ENCODE assay signal across 8 cellular contexts in genomic region chr10:103276941-103277712, GRCh38. TPM values are rescaled to one million over a fixed set of nuclear protein-coding genes. Genes with fewer than 3 reads are reported as not detected.
A peak's percentile ranks its signal among the peaks of the same experiment; 100 is the strongest.
DNase-seq lines count a peak whose midpoint lies in the region; ATAC-seq and TF ChIP-seq lines count a peak whose summit lies in the region.

TSS of gene INA (plus strand) at chr10:103277138. CDS start at chr10:103277212, 74 bp downstream.

- peaks cover 7 to 25% (median 17%) of the 10 kb centered on the region in 6 donors for H3K4me1 ChIP-seq in spleen

- H3K27me3 Mint-ChIP-seq in activated T-helper 2 cell treated with anti-CD3 and anti-CD28 coated beads, Interferon-gamma antibody, Interleukin-2, Interleukin-4, amounts not matched to agents 10 μg/mL and 5 μg/mL and 100 μg/mL, durations not matched to agents 14 hours and 24 hours and 36 hours (ENCODE audit: low read depth) = peaks cover 53% of the 10 kb centered on the region

- no peak for ATAC-seq in HG02610 (IDR thresholded peaks at IDR 0.05; ENCODE audit: unreplicated experiment)

- H3K27ac ChIP-seq in spleen = no peak within 1 kb of the TSS

- no peak for TF ChIP-seq CTCF in spleen (IDR thresholded peaks at IDR 0.05 in 8 of 11, conservative IDR thresholded peaks at IDR 0.05 in 3 of 11)

- peak; percentile 29 for DNase-seq in NCI-H2107 (lab: John Stamatoyannopoulos, UW)
- no peak for DNase-seq in NCI-H2107 treated with DMSO at 0.1 percent for 48 hours (lab: John Stamatoyannopoulos, UW; ENCODE audit: unreplicated experiment)
- DNase-seq in NCI-H2029 treated with DMSO at 0.1 percent for 48 hours (lab: John Stamatoyannopoulos, UW) = peak; percentile 13
- DNase-seq in activated T-helper 2 cell treated with anti-CD3 and anti-CD28 coated beads, Interferon-gamma antibody, Interleukin-2, Interleukin-4, amounts not matched to agents 10 μg/mL and 5 μg/mL and 100 μg/mL, durations not matched to agents 14 hours and 24 hours and 36 hours (ENCODE audit: low spot score) = peak; percentile 15
- DNase-seq in head of caudate nucleus = peak; percentile 44 to 93 (median 80)
- DNase-seq in spleen = no peak
- DNase-seq in NOMO-1 treated with dmso at 0.1 percent for 144 hours (lab: John Stamatoyannopoulos, UW; ENCODE audit: unreplicated experiment) = no peak

- no peaks in the 10 kb centered on the region for H3K36me3 ChIP-seq in spleen

- intact Hi-C loops in activated T-helper 2 cell treated with anti-CD3 and anti-CD28 coated beads, Interferon-gamma antibody, Interleukin-2, Interleukin-4, amounts not matched to agents 10 μg/mL and 5 μg/mL and 100 μg/mL, durations not matched to agents 14 hours and 24 hours and 36 hours (cut with micrococcal nuclease) = no loop called here
- intact Hi-C loops in head of caudate nucleus (cut with DNase I) (no loop called here), spleen (cut with DNase I; ENCODE audit: low total_unique reads) (no loop called here)

- WGBS in spleen, 5 donors = 1 to 3% (median 2%) methylated on average over 15 to 101 of the region's 101 CpGs

- H3K4me3 ChIP-seq in spleen = peak within 1 kb of the TSS in 7 of 8 donors; percentile 21 to 60 (median 30)

- TF ChIP-seq POLR2A in spleen (IDR thresholded peaks at IDR 0.05) = no peak

- no peak within 1 kb of the TSS for H3K27ac Mint-ChIP-seq in activated T-helper 2 cell treated with anti-CD3 and anti-CD28 coated beads, Interferon-gamma antibody, Interleukin-2, Interleukin-4, amounts not matched to agents 10 μg/mL and 5 μg/mL and 100 μg/mL, durations not matched to agents 14 hours and 24 hours and 36 hours

- H3K4me3 Mint-ChIP-seq in activated T-helper 2 cell treated with anti-CD3 and anti-CD28 coated beads, Interferon-gamma antibody, Interleukin-2, Interleukin-4, amounts not matched to agents 10 μg/mL and 5 μg/mL and 100 μg/mL, durations not matched to agents 14 hours and 24 hours and 36 hours (ENCODE audit: low read depth) = peak within 1 kb of the TSS; percentile 42

- peaks cover 5% of the 10 kb centered on the region for H3K4me1 Mint-ChIP-seq in activated T-helper 2 cell treated with anti-CD3 and anti-CD28 coated beads, Interferon-gamma antibody, Interleukin-2, Interleukin-4, amounts not matched to agents 10 μg/mL and 5 μg/mL and 100 μg/mL, durations not matched to agents 14 hours and 24 hours and 36 hours (ENCODE audit: low read depth)

- H3K36me3 Mint-ChIP-seq in activated T-helper 2 cell treated with anti-CD3 and anti-CD28 coated beads, Interferon-gamma antibody, Interleukin-2, Interleukin-4, amounts not matched to agents 10 μg/mL and 5 μg/mL and 100 μg/mL, durations not matched to agents 14 hours and 24 hours and 36 hours (ENCODE audit: low read depth) = no peaks in the 10 kb centered on the region

- H3K9me3 Mint-ChIP-seq in activated T-helper 2 cell treated with anti-CD3 and anti-CD28 coated beads, Interferon-gamma antibody, Interleukin-2, Interleukin-4, amounts not matched to agents 10 μg/mL and 5 μg/mL and 100 μg/mL, durations not matched to agents 14 hours and 24 hours and 36 hours = no peaks in the 10 kb centered on the region

- H3K27me3 ChIP-seq in spleen (replicated peaks in 1 of 7) = peaks cover 0 to 90% (median 55%) of the 10 kb centered on the region in 7 donors

- H3K9me3 ChIP-seq in spleen = peaks cover 0 to 3% (median 0%) of the 10 kb centered on the region in 8 donors

RNA-seq across cellular contexts. Expression of gene INA, which starts in this region (rescaled TPM):
- total RNA-seq in activated T-helper 2 cell treated with anti-CD3 and anti-CD28 coated beads, Interferon-gamma antibody, Interleukin-2, Interleukin-4, amounts not matched to agents 10 μg/mL and 5 μg/mL and 100 μg/mL, durations not matched to agents 14 hours and 24 hours and 36 hours = 0.78 and 0.87 TPM in 2 replicates
- total RNA-seq in spleen = not detected
- polyA plus RNA-seq in spleen = under 1 TPM; 0.02 to 0.09 (median 0.03) TPM

Comparison
In these comparisons a context has a peak if more than half of its experiments do, and no peak if none do; other contexts are left out.
1. DNase-seq: peak in NCI-H2107 (single experiment), NCI-H2029 treated with DMSO at 0.1 percent for 48 hours (single experiment) and head of caudate nucleus (42 of 42); none in NCI-H2107 treated with DMSO at 0.1 percent for 48 hours (single experiment), spleen (single experiment) and NOMO-1 treated with dmso at 0.1 percent for 144 hours (single experiment).
2. Peak in DNase-seq in activated T-helper 2 cell treated with anti-CD3 and anti-CD28 coated beads, Interferon-gamma antibody, Interleukin-2, Interleukin-4, amounts not matched to agents 10 μg/mL and 5 μg/mL and 100 μg/mL, durations not matched to agents 14 hours and 24 hours and 36 hours; RNA of the gene not detected or under 1 TPM.